ENCODE assay signal across 7 cellular contexts in the genomic region with DNA sequence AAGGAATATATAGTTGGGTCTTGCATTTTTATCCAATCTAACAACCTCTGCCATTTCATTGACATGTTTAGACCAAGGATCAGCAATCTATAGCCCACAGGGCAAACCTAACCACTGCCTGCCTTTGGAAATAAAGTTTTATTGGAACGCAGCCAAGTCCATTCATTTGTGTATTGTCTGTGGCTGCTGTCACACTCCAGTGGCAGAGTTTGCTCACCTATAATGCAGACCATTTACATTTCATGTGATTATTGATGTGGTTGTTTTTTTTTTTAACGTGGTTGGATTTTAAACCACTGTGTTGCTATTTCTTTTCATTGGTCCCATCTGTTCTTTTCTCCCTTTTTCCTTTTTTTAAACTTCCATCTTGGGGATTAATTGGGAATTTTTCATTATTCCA. TPM values are rescaled to one million over a fixed set of nuclear protein-coding genes. Genes with fewer than 3 reads are reported as not detected.
DNase-seq lines count a peak whose midpoint lies in the region; ATAC-seq, FAIRE-seq and TF ChIP-seq lines count a peak whose summit lies in the region.
"Not testable (repeated sequence)": the region's sequence is repeated elsewhere in the genome, so short reads cannot be mapped to it uniquely, and the experiment has no call there.

No MANE protein-coding gene starts in this region.

- TF ChIP-seq RAD21 in K562 (CRISPR knock-in tag; conservative IDR thresholded peaks at IDR 0.05 in 1 of 2, IDR thresholded peaks at IDR 0.05 in 1 of 2): not testable (repeated sequence)

- DNase-seq in NCI-H1417 (lab: John Stamatoyannopoulos, UW) (peak in 2 of 3 experiments; percentile 19 to 58), NCI-H526 treated with DMSO at 0.1 percent for 48 hours (lab: John Stamatoyannopoulos, UW) (peak; percentile 71), SW480 (ENCODE audit: low spot score) (peak; percentile 41)
- DNase-seq in activated T-cell treated with anti-CD3 and anti-CD28 coated beads, Interleukin-2, amount 50 U/mL, for 72 hours: peak in 1 of 2 donors; percentile 2
- DNase-seq in K562 (ENCODE audit: extremely low read depth in 1 of 4, low spot score in 3 of 4): not testable (repeated sequence)

- H3K27me3 Mint-ChIP-seq in activated T-cell treated with anti-CD3 and anti-CD28 coated beads, Interleukin-2, amount 50 U/mL, for 72 hours (ENCODE audit: low read depth); stimulated activated naive CD8-positive, alpha-beta T cell treated with anti-CD3 and anti-CD28 coated beads, Interleukin-15, Interleukin-2, amounts not matched to agents 100 ng/mL and 50 ng/mL, for 24 hours: not testable (repeated sequence)

- not testable (repeated sequence) for H3K4me1 Mint-ChIP-seq in activated T-cell treated with anti-CD3 and anti-CD28 coated beads, Interleukin-2, amount 50 U/mL, for 72 hours (ENCODE audit: low read depth)
- peaks cover 14% of the 10 kb centered on the region for H3K4me1 Mint-ChIP-seq in stimulated activated naive CD8-positive, alpha-beta T cell treated with anti-CD3 and anti-CD28 coated beads, Interleukin-15, Interleukin-2, amounts not matched to agents 100 ng/mL and 50 ng/mL, for 24 hours (ENCODE audit: low read depth)

- intact Hi-C loops in K562 (cut with micrococcal nuclease): not testable (repeated sequence)

- ATAC-seq in HG02610 (IDR thresholded peaks at IDR 0.05; ENCODE audit: unreplicated experiment): peak; percentile 55
- peak; percentile 66 to 82 for ATAC-seq in activated T-cell treated with anti-CD3 and anti-CD28 coated beads, Interleukin-2, amount 50 U/mL, for 72 hours (replicated peaks in 1 of 2)
- ATAC-seq in K562: not testable (repeated sequence)

- not testable (repeated sequence) for H2AFZ ChIP-seq in K562 (ENCODE audit: low read depth, low read length)

- H3K9me3 ChIP-seq in K562 (replicated peaks; ENCODE audit: control insufficient read depth, insufficient read depth, low read depth, low read length): not testable (repeated sequence)

- CTCF ChIA-PET in K562 (lab: Yijun Ruan, JAX; ENCODE audit: low intra/inter-chr PET ratio): not testable (repeated sequence)

- not testable (repeated sequence) for TF ChIP-seq EP300 in K562 (IDR thresholded peaks at IDR 0.05; ENCODE audit: low read length)

- TF ChIP-seq POLR2A in K562 (conservative IDR thresholded peaks at IDR 0.05): not testable (repeated sequence)

- H3K9me3 Mint-ChIP-seq in activated T-cell treated with anti-CD3 and anti-CD28 coated beads, Interleukin-2, amount 50 U/mL, for 72 hours; stimulated activated naive CD8-positive, alpha-beta T cell treated with anti-CD3 and anti-CD28 coated beads, Interleukin-15, Interleukin-2, amounts not matched to agents 100 ng/mL and 50 ng/mL, for 24 hours: not testable (repeated sequence)

- H3K4me2 ChIP-seq in K562 (ENCODE audit: insufficient read depth, low read length): not testable (repeated sequence)

- BruUV-seq in K562 (replicated peaks; lab: Mats Ljungman, UMichigan): not testable (repeated sequence)

- in situ Hi-C loops in K562 (cut with MboI): not testable (repeated sequence)

- not testable (repeated sequence) for H3K27me3 ChIP-seq in K562 (ENCODE audit: control insufficient read depth in 2 of 2, insufficient read depth in 2 of 2, low read length in 2 of 2)

- not testable (repeated sequence) for TF ChIP-seq CTCF in K562 (IDR thresholded peaks at IDR 0.05 in 2 of 3, conservative IDR thresholded peaks at IDR 0.05 in 1 of 3; ENCODE audit: insufficient read depth in 2 of 3, low read depth in 1 of 3, low read length in 3 of 3)

- not testable (repeated sequence) for H3K27ac ChIP-seq in K562 (ENCODE audit: extremely low read depth, low read depth, low read length)

- not testable (repeated sequence) for H3K4me3 ChIP-seq in K562

- H4K20me1 ChIP-seq in K562 (replicated peaks; ENCODE audit: control insufficient read depth, insufficient read depth, low read length): not testable (repeated sequence)

- not testable (repeated sequence) for FAIRE-seq in K562 (lab: Jason Lieb, UNC)

- not testable (repeated sequence) for H3K4me3 Mint-ChIP-seq in activated T-cell treated with anti-CD3 and anti-CD28 coated beads, Interleukin-2, amount 50 U/mL, for 72 hours; stimulated activated naive CD8-positive, alpha-beta T cell treated with anti-CD3 and anti-CD28 coated beads, Interleukin-15, Interleukin-2, amounts not matched to agents 100 ng/mL and 50 ng/mL, for 24 hours

- not testable (repeated sequence) for H3K36me3 ChIP-seq in K562 (ENCODE audit: control insufficient read depth, insufficient read depth, low read length)

- H3K9ac ChIP-seq in K562 (ENCODE audit: insufficient read depth in 1 of 2, low read depth in 2 of 2, low read length in 2 of 2): not testable (repeated sequence)

- not testable (repeated sequence) for H3K4me1 ChIP-seq in K562 (replicated peaks in 1 of 2; ENCODE audit: control insufficient read depth in 2 of 2, insufficient read depth in 2 of 2, low read length in 2 of 2)

- peak overlapping the region; percentile 31 for H3K27ac Mint-ChIP-seq in activated T-cell treated with anti-CD3 and anti-CD28 coated beads, Interleukin-2, amount 50 U/mL, for 72 hours
- peak overlapping the region; percentile 45 for H3K27ac Mint-ChIP-seq in stimulated activated naive CD8-positive, alpha-beta T cell treated with anti-CD3 and anti-CD28 coated beads, Interleukin-15, Interleukin-2, amounts not matched to agents 100 ng/mL and 50 ng/mL, for 24 hours

- WGBS in K562 (ENCODE audit: insufficient coverage, low coverage, missing lambda C conversion rate): 88% methylated on average over 2 of the region's 2 CpGs

- H3K36me3 Mint-ChIP-seq in activated T-cell treated with anti-CD3 and anti-CD28 coated beads, Interleukin-2, amount 50 U/mL, for 72 hours (ENCODE audit: insufficient read depth in 2 of 2): not testable (repeated sequence)
- peaks cover 23% of the 10 kb centered on the region for H3K36me3 Mint-ChIP-seq in stimulated activated naive CD8-positive, alpha-beta T cell treated with anti-CD3 and anti-CD28 coated beads, Interleukin-15, Interleukin-2, amounts not matched to agents 100 ng/mL and 50 ng/mL, for 24 hours (ENCODE audit: low read depth)

- POLR2A ChIA-PET in K562 (lab: Yijun Ruan, JAX): not testable (repeated sequence)

- H3K9me1 ChIP-seq in K562 (ENCODE audit: control insufficient read depth, insufficient read depth, low read length): not testable (repeated sequence)

- not testable (repeated sequence) for H3K79me2 ChIP-seq in K562 (ENCODE audit: control insufficient read depth, insufficient read depth, low read length)

TF ChIP-seq in K562, 482 proteins besides CTCF, POLR2A, EP300 and RAD21:
- TF ChIP-seq NFIC (IDR thresholded peaks at IDR 0.05): peak; percentile 43

RNA-seq across cellular contexts. Expression of a gene that starts 57.2 kb away (rescaled TPM):
- 10 to 100 TPM; 15.1 to 18.3 TPM for total RNA-seq in activated T-cell treated with anti-CD3 and anti-CD28 coated beads, Interleukin-2, amount 50 U/mL, for 72 hours
- total RNA-seq in K562 (2011; cell fraction: chromatin; rRNA removed; ENCODE audit: low replicate concordance): 134 and 179 TPM in 2 replicates
- 69.5 and 72.6 TPM in 2 replicates for total RNA-seq in K562 (2011; cell fraction: nucleolus; rRNA removed)
- total RNA-seq in K562 (2011; cell fraction: nucleoplasm; rRNA removed): 96.9 and 131 TPM in 2 replicates
- total RNA-seq in K562 (2014; rRNA removed) (16.5 and 17.1 TPM in 2 replicates), K562 (2014; rRNA removed; fragmentation: Illumina TruSeq; extraction: Trizol) (27.9 and 31.4 TPM in 2 replicates), K562 (2015; rRNA removed; fragmentation: Illumina TruSeq; extraction: Trizol) (24.5 and 28.6 TPM in 2 replicates), K562 (2021) (17.6 and 19.0 TPM in 2 replicates)
- polyA plus RNA-seq in K562 (2011; rRNA removed) (37.4 and 39.3 TPM in 2 replicates), K562 (2014; fragmentation: Illumina TruSeq; extraction: Trizol) (16.7 and 19.6 TPM in 2 replicates), K562 (2014; fragmentation: Nextera tagmentation; extraction: Ambion mirVana) (10 to 100 TPM in 1 of 2 experiments, 1 to 10 TPM in 1; 9.3 to 12.2 TPM), K562 (2014; rRNA removed) (24.1 and 30.3 TPM in 2 replicates)
- 9.7 and 27.6 TPM in 2 replicates for polyA plus RNA-seq in K562 (2011; cell fraction: cytosol; rRNA removed)
- 82.5 and 118 TPM in 2 replicates for polyA plus RNA-seq in K562 (2011; cell fraction: nucleus; rRNA removed)
- polyA plus RNA-seq in K562 (2012): 9.8 and 9.9 TPM in 2 replicates
- polyA minus RNA-seq in K562 (2011; rRNA and poly(A)+ RNA removed): 103 and 129 TPM in 2 replicates
- polyA minus RNA-seq in K562 (2011; cell fraction: cytosol; rRNA and poly(A)+ RNA removed): 9.9 and 13.7 TPM in 2 replicates
- polyA minus RNA-seq in K562 (2011; cell fraction: nucleus; rRNA and poly(A)+ RNA removed): 73.6 and 141 TPM in 2 replicates
